Comparison of ENCODE assay signal across 11 cellular contexts in genomic region chr14:74400919-74401503, GRCh38. TPM values are rescaled to one million over a fixed set of nuclear protein-coding genes. Genes with fewer than 3 reads are reported as not detected.
DNase-seq lines count a peak whose midpoint lies in the region; ATAC-seq, FAIRE-seq and TF ChIP-seq lines count a peak whose summit lies in the region.
"Had no signal": no experiment of that assay in that cellular context is flagged by ENCODE, and none has a peak within 500 bp of the region (broad histone marks: within the 10 kb centered on the region; RNA-seq: fewer than 3 reads in every experiment).

No MANE protein-coding gene starts in this region.

- H3K4me3 ChIP-seq in MM.1S (ENCODE audit: low read length) (no peak overlapping the region; the same call in 1 of the 2 replicates), thoracic aorta (peak overlapping the region; percentile 44)

- H3K27me3 ChIP-seq in MM.1S (replicated peaks; ENCODE audit: insufficient read depth, low read length): no peaks in the 10 kb centered on the region
- no peaks in the 10 kb centered on the region for H3K27me3 ChIP-seq in thoracic aorta (replicated peaks; ENCODE audit: insufficient read depth)

- H2AFZ ChIP-seq in MM.1S (ENCODE audit: low read length): peak overlapping the region; percentile 80

- H4K20me1 ChIP-seq in MM.1S (ENCODE audit: insufficient read depth, low read length): no peaks in the 10 kb centered on the region

- no peaks in the 10 kb centered on the region for H3K79me2 ChIP-seq in MM.1S (ENCODE audit: low read length)

- H3K4me3 Mint-ChIP-seq in activated naive CD4-positive, alpha-beta T cell treated with anti-CD3 and anti-CD28 coated beads, Interleukin-2, amount 50 U/mL, for 24 hours: peak overlapping the region; percentile 76

- no peaks in the 10 kb centered on the region for H3K9me3 ChIP-seq in MM.1S (replicated peaks; ENCODE audit: insufficient read depth, low read length)
- H3K9me3 ChIP-seq in thoracic aorta: no peaks in the 10 kb centered on the region

- H3K4me1 ChIP-seq in MM.1S (ENCODE audit: low read length): peaks cover 5% of the 10 kb centered on the region
- H3K4me1 ChIP-seq in thoracic aorta (ENCODE audit: control insufficient read depth in 1 of 2, low read depth in 2 of 2): peaks cover 8 to 16% of the 10 kb centered on the region in 2 donors

- H3K27me3 Mint-ChIP-seq in activated naive CD4-positive, alpha-beta T cell treated with anti-CD3 and anti-CD28 coated beads, Interleukin-2, amount 50 U/mL, for 24 hours: no peaks in the 10 kb centered on the region

- no peaks in the 10 kb centered on the region for H3K36me3 ChIP-seq in MM.1S (replicated peaks; ENCODE audit: insufficient read depth, low read length)
- H3K36me3 ChIP-seq in thoracic aorta: no peaks in the 10 kb centered on the region

- H3K27ac ChIP-seq in MM.1S (ENCODE audit: low read length): peak overlapping the region; percentile 66; the same call in 1 of the 2 replicates
- H3K27ac ChIP-seq in thoracic aorta: no peak overlapping the region

- H3K4me2 ChIP-seq in MM.1S (ENCODE audit: low read depth, low read length): peak overlapping the region; percentile 98

- H3K9me2 ChIP-seq in MM.1S (replicated peaks; ENCODE audit: insufficient read depth, low read length): no peaks in the 10 kb centered on the region

- no peak for FAIRE-seq in frontal cortex (lab: Jason Lieb, UNC)

- peak; percentile 6 for ATAC-seq in esophagus mucosa
- no peak for ATAC-seq in thoracic aorta (ENCODE audit: insufficient number of reproducible peaks, low FRiP score, low read depth)

- no peak for DNase-seq in activated naive CD4-positive, alpha-beta T cell (lab: John Stamatoyannopoulos, UW)
- DNase-seq in MM.1S: no peak
- no peak for DNase-seq in thoracic aorta (ENCODE audit: low spot score)
- no peak for DNase-seq in frontal cortex (ENCODE audit: low spot score in 2 of 2)
- DNase-seq in SIG-M5 (lab: John Stamatoyannopoulos, UW): no peak
- DNase-seq in anterior cingulate cortex (lab: John Stamatoyannopoulos, UW): no peak

- peaks cover 7% of the 10 kb centered on the region for H3F3A ChIP-seq in MM.1S (ENCODE audit: insufficient read depth, low read length)

- H3K4me1 Mint-ChIP-seq in activated naive CD4-positive, alpha-beta T cell treated with anti-CD3 and anti-CD28 coated beads, Interleukin-2, amount 50 U/mL, for 24 hours: peaks cover 23% of the 10 kb centered on the region

- no peak overlapping the region for H3K9ac ChIP-seq in MM.1S (ENCODE audit: low read length)

- TF ChIP-seq CTCF in MM.1S (IDR thresholded peaks at IDR 0.05; ENCODE audit: low read length) (no peak), thoracic aorta (IDR thresholded peaks at IDR 0.05) (no peak)

- H3K36me3 Mint-ChIP-seq in activated naive CD4-positive, alpha-beta T cell treated with anti-CD3 and anti-CD28 coated beads, Interleukin-2, amount 50 U/mL, for 24 hours: no peaks in the 10 kb centered on the region

- H3K27ac Mint-ChIP-seq in activated naive CD4-positive, alpha-beta T cell treated with anti-CD3 and anti-CD28 coated beads, Interleukin-2, amount 50 U/mL, for 24 hours: peak overlapping the region; percentile 78

- no peaks in the 10 kb centered on the region for H3K9me3 Mint-ChIP-seq in activated naive CD4-positive, alpha-beta T cell treated with anti-CD3 and anti-CD28 coated beads, Interleukin-2, amount 50 U/mL, for 24 hours

RNA-seq across cellular contexts. Expression of gene SYNDIG1L, which starts 25.0 kb away (rescaled TPM):
- total RNA-seq in esophagus mucosa (not detected), thoracic aorta (1 to 10 TPM in 1 of 2 donors, under 1 TPM in 1; 0.21 to 3.1 TPM), frontal cortex (6.9 TPM)
- total RNA-seq: dermis microvascular lymphatic vessel endothelial cell, NCI-H460 had no signal

RNA-seq across cellular contexts. Expression of gene VRTN, which starts 52.7 kb away (rescaled TPM):
- not detected for total RNA-seq in esophagus mucosa
- total RNA-seq in thoracic aorta: not detected
- total RNA-seq in frontal cortex: not detected
- total RNA-seq: dermis microvascular lymphatic vessel endothelial cell, NCI-H460, temporal lobe had no signal
